ENCODE assay signal across 1 cellular context in the genomic region with DNA sequence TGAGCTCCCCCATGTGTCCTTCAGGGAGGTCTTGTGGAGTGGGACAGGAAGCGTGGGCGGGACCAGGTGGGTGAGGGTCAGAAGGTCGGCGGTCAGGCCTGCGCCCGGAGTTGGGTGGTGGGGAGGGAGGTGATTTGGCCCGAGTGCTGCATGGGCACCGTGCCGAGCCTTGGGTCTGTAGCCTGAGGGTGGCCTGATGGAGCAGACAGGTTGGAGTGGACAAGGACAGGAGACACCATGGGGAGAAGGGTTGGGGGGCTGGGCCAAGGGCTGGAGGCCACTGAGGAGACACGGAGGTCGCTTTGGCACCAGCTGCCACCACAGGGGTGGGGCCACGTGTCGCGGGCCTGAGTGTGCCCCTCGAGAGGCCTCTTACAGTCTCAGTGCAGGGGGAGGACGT.
TF ChIP-seq lines count a peak whose summit lies in the region.

No MANE protein-coding gene starts in this region.

TF ChIP-seq in GM23338, 12 proteins besides CTCF, POLR2A, EP300 and RAD21 (continued from another document):
- TF ChIP-seq, protein P1, sequence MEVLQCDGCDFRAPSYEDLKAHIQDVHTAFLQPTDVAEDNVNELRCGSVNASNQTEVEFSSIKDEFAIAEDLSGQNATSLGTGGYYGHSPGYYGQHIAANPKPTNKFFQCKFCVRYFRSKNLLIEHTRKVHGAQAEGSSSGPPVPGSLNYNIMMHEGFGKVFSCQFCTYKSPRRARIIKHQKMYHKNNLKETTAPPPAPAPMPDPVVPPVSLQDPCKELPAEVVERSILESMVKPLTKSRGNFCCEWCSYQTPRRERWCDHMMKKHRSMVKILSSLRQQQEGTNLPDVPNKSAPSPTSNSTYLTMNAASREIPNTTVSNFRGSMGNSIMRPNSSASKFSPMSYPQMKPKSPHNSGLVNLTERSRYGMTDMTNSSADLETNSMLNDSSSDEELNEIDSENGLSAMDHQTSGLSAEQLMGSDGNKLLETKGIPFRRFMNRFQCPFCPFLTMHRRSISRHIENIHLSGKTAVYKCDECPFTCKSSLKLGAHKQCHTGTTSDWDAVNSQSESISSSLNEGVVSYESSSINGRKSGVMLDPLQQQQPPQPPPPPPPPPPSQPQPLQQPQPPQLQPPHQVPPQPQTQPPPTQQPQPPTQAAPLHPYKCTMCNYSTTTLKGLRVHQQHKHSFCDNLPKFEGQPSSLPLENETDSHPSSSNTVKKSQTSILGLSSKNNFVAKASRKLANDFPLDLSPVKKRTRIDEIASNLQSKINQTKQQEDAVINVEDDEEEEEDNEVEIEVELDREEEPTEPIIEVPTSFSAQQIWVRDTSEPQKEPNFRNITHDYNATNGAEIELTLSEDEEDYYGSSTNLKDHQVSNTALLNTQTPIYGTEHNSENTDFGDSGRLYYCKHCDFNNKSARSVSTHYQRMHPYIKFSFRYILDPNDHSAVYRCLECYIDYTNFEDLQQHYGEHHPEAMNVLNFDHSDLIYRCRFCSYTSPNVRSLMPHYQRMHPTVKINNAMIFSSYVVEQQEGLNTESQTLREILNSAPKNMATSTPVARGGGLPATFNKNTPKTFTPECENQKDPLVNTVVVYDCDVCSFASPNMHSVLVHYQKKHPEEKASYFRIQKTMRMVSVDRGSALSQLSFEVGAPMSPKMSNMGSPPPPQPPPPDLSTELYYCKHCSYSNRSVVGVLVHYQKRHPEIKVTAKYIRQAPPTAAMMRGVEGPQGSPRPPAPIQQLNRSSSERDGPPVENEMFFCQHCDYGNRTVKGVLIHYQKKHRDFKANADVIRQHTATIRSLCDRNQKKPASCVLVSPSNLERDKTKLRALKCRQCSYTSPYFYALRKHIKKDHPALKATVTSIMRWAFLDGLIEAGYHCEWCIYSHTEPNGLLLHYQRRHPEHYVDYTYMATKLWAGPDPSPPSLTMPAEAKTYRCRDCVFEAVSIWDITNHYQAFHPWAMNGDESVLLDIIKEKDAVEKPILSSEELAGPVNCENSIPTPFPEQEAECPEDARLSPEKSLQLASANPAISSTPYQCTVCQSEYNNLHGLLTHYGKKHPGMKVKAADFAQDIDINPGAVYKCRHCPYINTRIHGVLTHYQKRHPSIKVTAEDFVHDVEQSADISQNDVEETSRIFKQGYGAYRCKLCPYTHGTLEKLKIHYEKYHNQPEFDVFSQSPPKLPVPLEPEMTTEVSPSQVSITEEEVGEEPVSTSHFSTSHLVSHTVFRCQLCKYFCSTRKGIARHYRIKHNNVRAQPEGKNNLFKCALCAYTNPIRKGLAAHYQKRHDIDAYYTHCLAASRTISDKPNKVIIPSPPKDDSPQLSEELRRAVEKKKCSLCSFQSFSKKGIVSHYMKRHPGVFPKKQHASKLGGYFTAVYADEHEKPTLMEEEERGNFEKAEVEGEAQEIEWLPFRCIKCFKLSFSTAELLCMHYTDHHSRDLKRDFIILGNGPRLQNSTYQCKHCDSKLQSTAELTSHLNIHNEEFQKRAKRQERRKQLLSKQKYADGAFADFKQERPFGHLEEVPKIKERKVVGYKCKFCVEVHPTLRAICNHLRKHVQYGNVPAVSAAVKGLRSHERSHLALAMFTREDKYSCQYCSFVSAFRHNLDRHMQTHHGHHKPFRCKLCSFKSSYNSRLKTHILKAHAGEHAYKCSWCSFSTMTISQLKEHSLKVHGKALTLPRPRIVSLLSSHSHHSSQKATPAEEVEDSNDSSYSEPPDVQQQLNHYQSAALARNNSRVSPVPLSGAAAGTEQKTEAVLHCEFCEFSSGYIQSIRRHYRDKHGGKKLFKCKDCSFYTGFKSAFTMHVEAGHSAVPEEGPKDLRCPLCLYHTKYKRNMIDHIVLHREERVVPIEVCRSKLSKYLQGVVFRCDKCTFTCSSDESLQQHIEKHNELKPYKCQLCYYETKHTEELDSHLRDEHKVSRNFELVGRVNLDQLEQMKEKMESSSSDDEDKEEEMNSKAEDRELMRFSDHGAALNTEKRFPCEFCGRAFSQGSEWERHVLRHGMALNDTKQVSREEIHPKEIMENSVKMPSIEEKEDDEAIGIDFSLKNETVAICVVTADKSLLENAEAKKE (CRISPR knock-in tag; IDR thresholded peaks at IDR 0.05): no peak
